Comparison of ENCODE assay signal across 26 cellular contexts in the genomic region with DNA sequence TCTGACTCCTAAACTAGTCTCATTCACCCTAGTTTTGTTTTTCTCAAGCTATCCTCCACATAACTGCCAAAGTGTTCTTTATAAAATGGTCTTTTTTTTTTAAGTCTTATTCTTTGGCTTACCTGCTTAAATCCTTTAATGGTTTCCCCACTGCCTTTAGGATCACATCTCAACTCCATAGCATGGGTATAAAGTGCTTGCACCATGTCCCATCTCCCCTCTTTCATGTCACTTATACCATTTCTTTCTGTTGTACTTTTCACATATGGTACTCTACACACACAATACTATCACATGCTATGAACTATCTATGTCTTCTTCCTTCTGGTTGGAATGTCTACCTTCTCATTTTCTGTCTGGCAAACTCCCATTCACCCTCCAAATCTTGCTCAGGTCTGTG.
"Had no signal": no experiment of that assay in that cellular context is flagged by ENCODE, and none has a peak within 500 bp of the region (broad histone marks: within the 10 kb centered on the region; RNA-seq: fewer than 3 reads in every experiment).

No MANE protein-coding gene starts in this region.

- H3K27ac Mint-ChIP-seq: mesothelial cell of epicardium; natural killer cell treated with Interleukin-12 subunit alpha and Interleukin-12 subunit beta and Interleukin-15 and Interleukin-18, amount 100 ng/mL, for 72 hours had no signal

- H3K4me3 ChIP-seq: coronary artery, lung, mucosa of descending colon, prostate gland, right atrium auricular region, smooth muscle cell, thoracic aorta, transverse colon, upper lobe of right lung, uterus had no signal

- H3K9me3 ChIP-seq: mucosa of descending colon, neutrophil, prostate gland, right atrium auricular region, thoracic aorta, transverse colon, upper lobe of right lung, uterus had no signal

- H3K27me3 Mint-ChIP-seq: naive B cell; natural killer cell treated with Interleukin-12 subunit alpha and Interleukin-12 subunit beta and Interleukin-15 and Interleukin-18, amount 100 ng/mL, for 72 hours had no signal

- H3K27ac ChIP-seq: coronary artery, neutrophil, parathyroid adenoma, prostate gland, right atrium auricular region, thoracic aorta, transverse colon, upper lobe of right lung, uterus had no signal

- ATAC-seq: mucosa of descending colon; natural killer cell treated with Interleukin-12 subunit alpha and Interleukin-12 subunit beta and Interleukin-15 and Interleukin-18, amount 100 ng/mL, for 72 hours; sciatic nerve; upper lobe of right lung had no signal

- DNase-seq: dermis blood vessel endothelial cell; effector memory CD4-positive, alpha-beta T cell; hypothalamus; mesenchymal stem cell; mucosa of descending colon; naive B cell; stimulated activated CD4-positive, alpha-beta T cell treated with anti-CD3 and anti-CD28 coated beads, Interleukin-12 subunit alpha, Interleukin-12 subunit beta, amount 100 ng/mL, for 4 hours; stimulated activated CD4-positive, alpha-beta T cell treated with anti-CD3 and anti-CD28 coated beads, Interleukin-1b, Interleukin-23, amount 100 ng/mL, for 48 hours; stimulated activated CD4-positive, alpha-beta T cell treated with anti-CD3 and anti-CD28 coated beads, Interleukin-4, amount 100 ng/mL, for 1 hour; stimulated activated CD8-positive, alpha-beta memory T cell treated with anti-CD3 and anti-CD28 coated beads, Interleukin-4, amount 100 ng/mL, for 48 hours; stimulated activated naive CD4-positive, alpha-beta T cell treated with Interleukin-2 at 50 U/mL for 16 hours; transverse colon; upper lobe of right lung; uterus had no signal

- H3K36me3 ChIP-seq: prostate gland, uterus had no signal

- H3K4me3 Mint-ChIP-seq: mesothelial cell of epicardium; naive B cell; natural killer cell treated with Interleukin-12 subunit alpha and Interleukin-12 subunit beta and Interleukin-15 and Interleukin-18, amount 100 ng/mL, for 72 hours had no signal

- H3K27me3 ChIP-seq: neutrophil, right atrium auricular region, transverse colon, upper lobe of right lung, uterus had no signal

- H3K9me3 Mint-ChIP-seq: mesothelial cell of epicardium; naive B cell; natural killer cell treated with Interleukin-12 subunit alpha and Interleukin-12 subunit beta and Interleukin-15 and Interleukin-18, amount 100 ng/mL, for 72 hours; neural crest cell had no signal
